1 cellular context compared by ENCODE assay signal in the genomic region with DNA sequence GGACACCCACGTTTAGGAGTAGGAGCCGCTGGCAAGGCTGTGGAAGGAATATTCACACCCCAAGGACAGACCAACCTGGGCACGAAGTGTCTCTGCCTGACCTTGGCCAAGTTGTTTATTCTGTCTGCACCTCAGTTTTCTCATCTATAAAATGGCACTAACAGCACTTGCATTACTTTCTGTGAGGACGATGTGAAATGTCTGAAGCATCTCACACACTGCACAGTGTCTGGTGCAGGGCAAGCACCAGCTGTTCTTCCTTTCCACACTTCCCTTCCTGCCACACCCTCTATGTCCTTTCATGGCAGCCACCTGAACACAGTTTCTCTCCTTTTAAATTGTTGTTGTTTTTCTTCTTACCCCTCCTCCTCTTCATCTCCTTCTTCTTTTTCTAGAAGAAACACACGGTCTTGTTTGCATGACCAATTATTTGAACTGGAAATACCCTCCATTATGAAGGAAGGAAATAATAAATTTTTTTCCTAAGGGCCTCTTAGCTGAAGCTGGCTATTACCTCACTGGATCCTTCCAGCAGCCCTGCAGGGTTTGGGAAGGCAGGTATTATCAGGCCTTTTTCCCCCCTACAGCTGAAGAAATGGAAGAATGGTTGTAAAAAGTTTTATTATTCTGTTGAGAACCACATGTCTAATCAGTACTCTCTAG.
A peak's percentile ranks its signal among the peaks of the same experiment; 100 is the strongest.
TF ChIP-seq lines count a peak whose summit lies in the region.

No MANE protein-coding gene starts in this region.

TF ChIP-seq in HepG2, 621 proteins besides CTCF, POLR2A, EP300 and RAD21:
- TF ChIP-seq, protein P1, sequence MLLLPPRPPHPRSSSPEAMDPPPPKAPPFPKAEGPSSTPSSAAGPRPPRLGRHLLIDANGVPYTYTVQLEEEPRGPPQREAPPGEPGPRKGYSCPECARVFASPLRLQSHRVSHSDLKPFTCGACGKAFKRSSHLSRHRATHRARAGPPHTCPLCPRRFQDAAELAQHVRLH (CRISPR knock-in tag; IDR thresholded peaks at IDR 0.05; ENCODE audit: borderline replicate concordance, low read depth) = no peak
- peak; percentile 49; the same call in 1 of the 2 replicates for TF ChIP-seq ZNF629 (CRISPR knock-in tag; conservative IDR thresholded peaks at IDR 0.05)
